Comparison of ENCODE assay signal across 19 cellular contexts in the genomic region with DNA sequence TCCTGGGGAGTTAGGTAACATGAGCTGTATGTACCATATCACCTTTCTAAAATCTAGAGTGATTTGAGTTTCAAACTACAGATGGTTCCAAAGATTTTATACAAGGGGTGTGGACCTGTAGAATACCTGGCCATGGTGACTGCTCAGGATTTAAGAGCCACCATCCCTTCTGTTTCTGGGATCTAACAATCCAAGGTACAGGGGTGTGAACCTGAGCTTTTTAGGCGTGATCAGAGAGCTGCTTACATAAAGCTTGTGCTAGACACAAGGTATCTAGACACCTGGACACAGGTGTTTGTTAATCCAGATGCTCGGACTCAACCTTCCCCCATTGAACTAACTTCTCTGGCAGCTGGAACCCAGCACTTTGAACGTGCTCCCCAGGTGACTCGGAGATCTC.
A peak's percentile ranks its signal among the peaks of the same experiment; 100 is the strongest.
DNase-seq lines count a peak whose midpoint lies in the region; ATAC-seq, FAIRE-seq and TF ChIP-seq lines count a peak whose summit lies in the region.
"Had no signal": no experiment of that assay in that cellular context is flagged by ENCODE, and none has a peak within 500 bp of the region (broad histone marks: within the 10 kb centered on the region; RNA-seq: fewer than 3 reads in every experiment).

No MANE protein-coding gene starts in this region.

- peak overlapping the region; percentile 84 for H3K4me2 ChIP-seq in HepG2 (ENCODE audit: low read depth, low read length)

- FAIRE-seq in HepG2 (lab: Jason Lieb, UNC): no peak
- FAIRE-seq: A204.1, GM12891 had no signal

- H3K36me3 ChIP-seq in HepG2 (replicated peaks in 1 of 2; ENCODE audit: control insufficient read depth in 1 of 2, insufficient read depth in 2 of 2, low read length in 2 of 2) (no peaks in the 10 kb centered on the region), right lobe of liver (no peaks in the 10 kb centered on the region), mucosa of descending colon (ENCODE audit: low read depth) (no peaks in the 10 kb centered on the region)

- BruUV-seq in HepG2 (replicated peaks; lab: Mats Ljungman, UMichigan): no TSS peak

- no peak overlapping the region for H2AFZ ChIP-seq in HepG2 (ENCODE audit: low read length)

- 60% methylated on average over 1 of the region's 4 CpGs for WGBS in HepG2 (ENCODE audit: low lambda C conversion rate)
- WGBS in right lobe of liver (ENCODE audit: insufficient coverage, low coverage, low lambda C conversion rate, missing lambda C conversion rate): no CpG with 5 or more reads among the region's 4 CpGs

- H3K4me3 Mint-ChIP-seq in progenitor cell of endocrine pancreas (ENCODE audit: low read depth): no peak overlapping the region
- H3K4me3 Mint-ChIP-seq: CD4-positive, CD25-positive, alpha-beta regulatory T cell; T-helper 1 cell treated with Interleukin-12 subunit alpha and Interleukin-12 subunit beta and Interleukin-4 antibody, amounts not matched to agents 30 μg/mL and 1 μg/mL, for 36 hours had no signal

- TF ChIP-seq POLR2A in HepG2 (IDR thresholded peaks at IDR 0.05; ENCODE audit: insufficient read depth in 1 of 2, low read depth in 2 of 2, low read length in 2 of 2) (no peak), right lobe of liver (IDR thresholded peaks at IDR 0.05) (no peak)

- peaks cover 6% of the 10 kb centered on the region for H3K4me1 Mint-ChIP-seq in progenitor cell of endocrine pancreas (ENCODE audit: low read depth)
- H3K4me1 Mint-ChIP-seq: CD4-positive, CD25-positive, alpha-beta regulatory T cell; IgD-negative memory B cell had no signal

- peaks cover 26% of the 10 kb centered on the region for H3K27me3 Mint-ChIP-seq in progenitor cell of endocrine pancreas

- H3K27me3 ChIP-seq in HepG2 (ENCODE audit: control insufficient read depth in 1 of 2, insufficient read depth in 2 of 2, low read length in 2 of 2) (no peaks in the 10 kb centered on the region), right lobe of liver (no peaks in the 10 kb centered on the region)

- H3K4me3 ChIP-seq in HepG2 (replicated peaks in 1 of 3; ENCODE audit: insufficient read depth in 1 of 3, low read depth in 2 of 3, low read length in 3 of 3): peak overlapping the region in 1 of 3 experiments; percentile 15; a peak in 1 of 6 replicates
- no peak overlapping the region for H3K4me3 ChIP-seq in right lobe of liver
- no peak overlapping the region for H3K4me3 ChIP-seq in mucosa of descending colon

- ATAC-seq in HepG2: no peak
- no peak for ATAC-seq in right lobe of liver
- peak; percentile 56 for ATAC-seq in mucosa of descending colon
- no peak for ATAC-seq in HG02798 (IDR thresholded peaks at IDR 0.05; ENCODE audit: poor library complexity, unreplicated experiment)
- ATAC-seq: Right ventricle myocardium inferior had no signal

- TF ChIP-seq CTCF in HepG2 (CRISPR knock-in tag; IDR thresholded peaks at IDR 0.05): no peak
- TF ChIP-seq CTCF in right lobe of liver (IDR thresholded peaks at IDR 0.05): no peak
- TF ChIP-seq CTCF in mucosa of descending colon (IDR thresholded peaks at IDR 0.05): no peak
- no peak for TF ChIP-seq CTCF in progenitor cell of endocrine pancreas (IDR thresholded peaks at IDR 0.05; ENCODE audit: unreplicated experiment)

- TF ChIP-seq RAD21 in HepG2 (CRISPR knock-in tag; IDR thresholded peaks at IDR 0.05): no peak

- H3K79me2 ChIP-seq in HepG2 (ENCODE audit: insufficient read depth, low read length): peaks cover 2% of the 10 kb centered on the region

- POLR2A ChIA-PET in HepG2 (lab: Yijun Ruan, JAX): interaction anchor here (1.2 to 2.8 kb wide), 3 partner anchors 21 to 96 kb away, joined by 3 to 12 read pairs (median 4); no protein-coding TSS in a partner anchor

- H3K4me1 ChIP-seq in HepG2 (ENCODE audit: insufficient read depth, low read length) (peaks cover 81% of the 10 kb centered on the region), right lobe of liver (peaks cover 0 to 8% (median 3%) of the 10 kb centered on the region in 4 donors), mucosa of descending colon (ENCODE audit: low read depth) (no peaks in the 10 kb centered on the region)

- peak overlapping the region; percentile 97 for H3K27ac ChIP-seq in HepG2 (ENCODE audit: extremely low read length, insufficient read depth, low read length)
- H3K27ac ChIP-seq in right lobe of liver: no peak overlapping the region

- in situ Hi-C loops in HepG2 (cut with HindIII; ENCODE audit: extremely low pct_ligation_motif_present, low pct_unique_long_range_greater_than_20kb): no loop called here

- peaks cover 5% of the 10 kb centered on the region for H3K9me3 Mint-ChIP-seq in progenitor cell of endocrine pancreas (ENCODE audit: low read depth)
- H3K9me3 Mint-ChIP-seq: T-helper 1 cell treated with Interleukin-12 subunit alpha and Interleukin-12 subunit beta and Interleukin-4 antibody, amounts not matched to agents 30 μg/mL and 1 μg/mL, for 36 hours had no signal

- H4K20me1 ChIP-seq in HepG2 (ENCODE audit: insufficient read depth, low read length): no peaks in the 10 kb centered on the region

- H3K9me3 ChIP-seq in HepG2 (ENCODE audit: low read length): no peaks in the 10 kb centered on the region
- H3K9me3 ChIP-seq in right lobe of liver: no peaks in the 10 kb centered on the region
- H3K9me3 ChIP-seq in mucosa of descending colon: no peaks in the 10 kb centered on the region

- H3K9ac ChIP-seq in HepG2 (ENCODE audit: insufficient read depth, low read depth, low read length): peak overlapping the region; percentile 75

- no peak overlapping the region for H3K27ac Mint-ChIP-seq in progenitor cell of endocrine pancreas
- H3K27ac Mint-ChIP-seq: CD4-positive, CD25-positive, alpha-beta regulatory T cell; IgD-negative memory B cell; T-helper 1 cell treated with Interleukin-12 subunit alpha and Interleukin-12 subunit beta and Interleukin-4 antibody, amounts not matched to agents 30 μg/mL and 1 μg/mL, for 36 hours had no signal

- CTCF ChIA-PET in HepG2 (lab: Yijun Ruan, JAX; ENCODE audit: low intra/inter-chr PET ratio, low total read pairs): no interaction called here

- intact Hi-C loops in HepG2 (cut with micrococcal nuclease; ENCODE audit: unreplicated experiment) (loop anchor here (2.0 kb wide), 1 partner anchor 29 kb away; no protein-coding TSS in a partner anchor), right lobe of liver (cut with DNase I) (no loop called here), mucosa of descending colon (cut with DNase I, micrococcal nuclease) (no loop called here)

- H3K36me3 Mint-ChIP-seq in progenitor cell of endocrine pancreas (ENCODE audit: insufficient read depth): no peaks in the 10 kb centered on the region
- H3K36me3 Mint-ChIP-seq: CD4-positive, CD25-positive, alpha-beta regulatory T cell; IgD-negative memory B cell had no signal

- TF ChIP-seq EP300 in HepG2 (IDR thresholded peaks at IDR 0.05; ENCODE audit: low read depth in 2 of 2, low read length in 2 of 2) (no peak), HepG2 (CRISPR knock-in tag; IDR thresholded peaks at IDR 0.05; ENCODE audit: borderline replicate concordance) (no peak)

- DNase-seq in HepG2 (ENCODE audit: low spot score) (no peak), right lobe of liver (no peak), NCI-H69 (lab: John Stamatoyannopoulos, UW) (peak; percentile 54), mucosa of descending colon (no peak), progenitor cell of endocrine pancreas (ENCODE audit: low spot score, unreplicated experiment) (no peak), islet precursor cell (no peak)
- DNase-seq: CD4-positive, CD25-positive, alpha-beta regulatory T cell; COR-L47; DND-41; GOT3; HCEC 1CT; NCI-H1694; OCI-M1 had no signal

TF ChIP-seq in HepG2, 621 proteins besides CTCF, POLR2A, EP300 and RAD21:
- TF ChIP-seq MATR3 (CRISPR knock-in tag; IDR thresholded peaks at IDR 0.05) (no peak), PHF20 (CRISPR knock-in tag; IDR thresholded peaks at IDR 0.05) (no peak), SIX1 (CRISPR knock-in tag; IDR thresholded peaks at IDR 0.05; ENCODE audit: borderline replicate concordance) (peak; percentile 8; the same call in 1 of the 2 replicates), FOXK1 (CRISPR knock-in tag; IDR thresholded peaks at IDR 0.05; ENCODE audit: borderline replicate concordance, low read depth) (no peak), HNRNPL (IDR thresholded peaks at IDR 0.05; ENCODE audit: low read depth, low read length) (no peak), MED1 (CRISPR knock-in tag; IDR thresholded peaks at IDR 0.05) (no peak)
